In the genomic region with DNA sequence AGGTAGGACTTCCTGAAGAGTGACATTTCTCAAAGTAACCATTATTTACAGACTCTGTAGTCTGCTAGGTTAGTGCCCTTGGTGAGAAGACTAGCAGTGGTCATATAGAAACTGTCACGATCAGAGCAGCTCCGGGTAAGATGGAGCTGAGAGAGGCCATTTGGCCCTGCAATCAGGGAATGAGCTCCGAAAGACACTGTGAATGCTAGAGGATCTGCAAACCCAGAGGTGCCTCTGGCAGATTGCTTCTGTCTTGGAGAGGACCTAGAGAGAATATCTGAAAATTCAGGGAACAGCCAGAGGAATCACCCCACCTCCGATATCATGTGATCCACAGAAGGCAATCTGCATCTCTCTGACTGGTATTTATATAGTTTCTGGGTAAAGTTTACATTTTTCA, we compare ENCODE assay signal across 35 cellular contexts.
"Had no signal": no experiment of that assay in that cellular context is flagged by ENCODE, and none has a peak within 500 bp of the region (broad histone marks: within the 10 kb centered on the region; RNA-seq: fewer than 3 reads in every experiment).

No MANE protein-coding gene starts in this region.

- DNase-seq: Karpas-422, Kasumi-1, MG63, MM.1S, MV-4-11, NCI-H1048, NCI-H1092, NCI-H1092 treated with DMSO at 0.1 percent for 48 hours, NCI-H1105, NCI-H1105 treated with DMSO at 0.1 percent for 48 hours, NCI-H1417, NCI-H1417 treated with DMSO at 0.1 percent for 48 hours, NCI-H1436, NCI-H1436 treated with DMSO at 0.1 percent for 48 hours, NCI-H146, NCI-H1694, NCI-H1694 treated with DMSO at 0.1 percent for 48 hours, NCI-H187, NCI-H187 treated with DMSO at 0.1 percent for 48 hours, NCI-H1930, NCI-H2029, NCI-H2029 treated with DMSO at 0.1 percent for 48 hours, NCI-H2081, NCI-H2081 treated with DMSO at 0.1 percent for 48 hours, NCI-H2107, NCI-H2171 treated with DMSO at 0.1 percent for 48 hours, NCI-H2227 treated with DMSO at 0.1 percent for 48 hours, NCI-H226, NCI-H345, NCI-H446, NCI-H446 treated with DMSO at 0.1 percent for 48 hours, NCI-H510A, NCI-H510A treated with DMSO at 0.1 percent for 48 hours, NCI-H524 had no signal

- H3K4me3 ChIP-seq: MG63 had no signal

- H3K4me2 ChIP-seq: KMS-11 had no signal

- H3K27me3 ChIP-seq: MG63 had no signal

- H3K9ac ChIP-seq: KMS-11 had no signal

- H3K9me3 ChIP-seq: MG63 had no signal

- H3K36me3 ChIP-seq: MG63 had no signal

- H3K27ac ChIP-seq: KMS-11 had no signal
